In genomic region chr1:99963041-99963795, GRCh38 we compare ENCODE assay signal across 18 cellular contexts. TPM values are rescaled to one million over a fixed set of nuclear protein-coding genes. Genes with fewer than 3 reads are reported as not detected.
DNase-seq lines count a peak whose midpoint lies in the region; ATAC-seq and TF ChIP-seq lines count a peak whose summit lies in the region.
"Had no signal": no experiment of that assay in that cellular context is flagged by ENCODE, and none has a peak within 500 bp of the region (broad histone marks: within the 10 kb centered on the region; RNA-seq: fewer than 3 reads in every experiment).

No MANE protein-coding gene starts in this region.

- no peak overlapping the region for H3K4me3 ChIP-seq in HCT116 (replicated peaks in 1 of 2; ENCODE audit: low read depth in 1 of 2, low read length in 2 of 2)
- H3K4me3 ChIP-seq in RWPE2 (ENCODE audit: severe bottlenecking), result no peak overlapping the region
- no peak overlapping the region for H3K4me3 ChIP-seq in epithelial cell of proximal tubule (ENCODE audit: low read depth, low read length)
- no peak overlapping the region for H3K4me3 ChIP-seq in osteoblast (ENCODE audit: insufficient read depth, low read length)
- H3K4me3 ChIP-seq: ascending aorta, prostate gland had no signal

- no peaks in the 10 kb centered on the region for H4K20me1 ChIP-seq in HCT116 (ENCODE audit: insufficient read depth)
- no peaks in the 10 kb centered on the region for H4K20me1 ChIP-seq in osteoblast (ENCODE audit: insufficient read depth, low read length)

- H3K27me3 ChIP-seq in HCT116 (ENCODE audit: insufficient read depth, low read length) (no peaks in the 10 kb centered on the region), RWPE2 (ENCODE audit: insufficient read depth, poor library complexity, severe bottlenecking) (no peaks in the 10 kb centered on the region), osteoblast (ENCODE audit: insufficient read depth, low read length) (no peaks in the 10 kb centered on the region)
- H3K27me3 ChIP-seq: ascending aorta had no signal

- POLR2A ChIA-PET in HCT116 (lab: Charles Lee), result no interaction called here

- H3K9ac ChIP-seq in HCT116 (ENCODE audit: low read length), result no peak overlapping the region

- H3K9me3 ChIP-seq in HCT116 (ENCODE audit: control insufficient read depth in 1 of 2, insufficient read depth in 1 of 2, low read depth in 1 of 2, low read length in 2 of 2) (no peaks in the 10 kb centered on the region), RWPE2 (ENCODE audit: severe bottlenecking) (no peaks in the 10 kb centered on the region), osteoblast (ENCODE audit: low read depth, low read length) (no peaks in the 10 kb centered on the region)
- H3K9me3 ChIP-seq: ascending aorta, prostate gland had no signal

- TF ChIP-seq POLR2A in HCT116 (IDR thresholded peaks at IDR 0.05; ENCODE audit: borderline replicate concordance, extremely low read depth, insufficient read depth, insufficient read length), result no peak

- no peak for TF ChIP-seq RAD21 in HCT116 (IDR thresholded peaks at IDR 0.05; ENCODE audit: low read depth)

- ATAC-seq in HCT116, result peak; percentile 59; the same call in 1 of the 2 replicates
- ATAC-seq in RWPE2 (ENCODE audit: low read depth), result peak; percentile 95
- ATAC-seq: left cardiac atrium had no signal

- no peaks in the 10 kb centered on the region for H3K36me3 ChIP-seq in HCT116 (ENCODE audit: control insufficient read depth in 1 of 2, insufficient read depth in 2 of 2, low read length in 2 of 2)
- no peaks in the 10 kb centered on the region for H3K36me3 ChIP-seq in RWPE2 (ENCODE audit: low read depth)
- no peaks in the 10 kb centered on the region for H3K36me3 ChIP-seq in osteoblast (ENCODE audit: insufficient read depth, low read length)
- H3K36me3 ChIP-seq: ascending aorta, prostate gland had no signal

- DNase-seq in HCT116 (ENCODE audit: low read depth, low spot score) (no peak), RWPE2 (ENCODE audit: low spot score) (no peak), epithelial cell of proximal tubule (ENCODE audit: low read depth) (peak; percentile 25), osteoblast (ENCODE audit: insufficient read length, low spot score, missing footprints) (peak; percentile 91), nucleus accumbens (lab: John Stamatoyannopoulos, UW) (no peak), 8988T (no peak)
- no peak for DNase-seq in activated effector memory CD4-positive, alpha-beta T cell treated with anti-CD3 and anti-CD28 coated beads, Interleukin-2, amount 50 U/mL, for 16 hours
- DNase-seq: CD4-positive, alpha-beta memory T cell; effector CD4-positive, alpha-beta T cell; head of caudate nucleus; left cardiac atrium; MM.1S; NCI-H2081; SHP77 treated with DMSO at 0.1 percent for 48 hours; stimulated activated CD4-positive, alpha-beta T cell treated with anti-CD3 and anti-CD28 coated beads, Interleukin-15, amount 100 ng/mL, for 24 hours; T-helper 9 cell had no signal

- H3K27ac ChIP-seq in HCT116 (ENCODE audit: low read depth, low read length) (no peak overlapping the region), RWPE2 (ENCODE audit: poor library complexity, severe bottlenecking) (peak overlapping the region; percentile 56), osteoblast (ENCODE audit: low read depth, low read length) (peak overlapping the region; percentile 4)
- H3K27ac ChIP-seq: ascending aorta, prostate gland had no signal

- TF ChIP-seq CTCF in HCT116 (IDR thresholded peaks at IDR 0.05 in 2 of 3, conservative IDR thresholded peaks at IDR 0.05 in 1 of 3; ENCODE audit: borderline replicate concordance in 1 of 3, insufficient read depth in 1 of 3, low read depth in 2 of 3, low read length in 2 of 3) (no peak), RWPE2 (IDR thresholded peaks at IDR 0.05; ENCODE audit: poor library complexity, severe bottlenecking) (no peak), epithelial cell of proximal tubule (conservative IDR thresholded peaks at IDR 0.05; ENCODE audit: low read depth, low read length) (no peak), osteoblast (IDR thresholded peaks at IDR 0.05; ENCODE audit: extremely low read depth, low read depth, low read length) (no peak)

- H3K79me2 ChIP-seq in HCT116 (ENCODE audit: insufficient read depth, low read length), result no peaks in the 10 kb centered on the region
- H3K79me2 ChIP-seq in osteoblast (ENCODE audit: insufficient read depth, low read length), result no peaks in the 10 kb centered on the region

- RAD21 ChIA-PET in HCT116 (lab: Charles Lee; ENCODE audit: low non-redundant PET in 1 of 2, low total read pairs in 2 of 2, uncharacterized antibody in 2 of 2, unreplicated experiment in 2 of 2), result no interaction called here

- CTCF ChIA-PET in HCT116 (lab: Charles Lee), result no interaction called here

- BruUV-seq in HCT116 (replicated peaks; lab: Mats Ljungman, UMichigan), result no TSS peak

- peaks cover 0 to 9% of the 10 kb centered on the region in 2 experiments; a peak in 2 of 4 replicates for H3K4me1 ChIP-seq in HCT116 (ENCODE audit: control insufficient read depth in 1 of 2, insufficient read depth in 2 of 2, low read length in 2 of 2)
- peaks cover 9% of the 10 kb centered on the region for H3K4me1 ChIP-seq in RWPE2 (ENCODE audit: insufficient read depth, poor library complexity, severe bottlenecking)
- peaks cover 6% of the 10 kb centered on the region for H3K4me1 ChIP-seq in osteoblast (ENCODE audit: insufficient read depth, low read length)
- H3K4me1 ChIP-seq: ascending aorta had no signal

- H2AFZ ChIP-seq in HCT116 (ENCODE audit: low read depth, low read length, poor library complexity, severe bottlenecking) (peak overlapping the region; percentile 41), osteoblast (ENCODE audit: low read length) (peak overlapping the region; percentile 44)

- H3K4me2 ChIP-seq in HCT116 (ENCODE audit: low read length) (peak overlapping the region; percentile 44), osteoblast (ENCODE audit: insufficient read depth, low read length) (no peak overlapping the region)

- no peaks in the 10 kb centered on the region for H3K9me2 ChIP-seq in HCT116 (ENCODE audit: insufficient read depth)

- intact Hi-C loops in HCT116 (cut with micrococcal nuclease), result no loop called here

TF ChIP-seq in HCT116, 20 proteins besides CTCF, POLR2A, EP300 and RAD21:
- TF ChIP-seq ATF3 (IDR thresholded peaks at IDR 0.05) (no peak), SRF (IDR thresholded peaks at IDR 0.05; ENCODE audit: low read depth) (no peak), ZBTB33 (IDR thresholded peaks at IDR 0.05; ENCODE audit: extremely low read depth, insufficient replicate concordance, low read length) (no peak), YY1 (IDR thresholded peaks at IDR 0.05; ENCODE audit: extremely low read depth, insufficient replicate concordance, low read depth, low read length) (no peak), MAX (IDR thresholded peaks at IDR 0.05) (no peak)

RNA-seq across cellular contexts. Expression of gene SLC35A3, which starts 6.6 kb away (rescaled TPM):
- total RNA-seq in HCT116 (2021; ENCODE audit: unreplicated experiment), result 21.6 TPM
- 4.2 and 5.8 TPM in 2 replicates for polyA plus RNA-seq in HCT116 (2012)
- 12.9 and 14.8 TPM in 2 replicates for total RNA-seq in epithelial cell of proximal tubule
- total RNA-seq in osteoblast, result 24.6 and 28.3 TPM in 2 replicates

Comparison
In these comparisons a context has a peak if more than half of its experiments do, and no peak if none do; other contexts are left out.
1. DNase-seq: peak in epithelial cell of proximal tubule (single experiment) and osteoblast (single experiment); none in HCT116 (single experiment), RWPE2 (single experiment), activated effector memory CD4-positive, alpha-beta T cell treated with anti-CD3 and anti-CD28 coated beads, Interleukin-2, amount 50 U/mL, for 16 hours (single experiment), nucleus accumbens (0 of 56) and 8988T (single experiment).